In the genomic region with DNA sequence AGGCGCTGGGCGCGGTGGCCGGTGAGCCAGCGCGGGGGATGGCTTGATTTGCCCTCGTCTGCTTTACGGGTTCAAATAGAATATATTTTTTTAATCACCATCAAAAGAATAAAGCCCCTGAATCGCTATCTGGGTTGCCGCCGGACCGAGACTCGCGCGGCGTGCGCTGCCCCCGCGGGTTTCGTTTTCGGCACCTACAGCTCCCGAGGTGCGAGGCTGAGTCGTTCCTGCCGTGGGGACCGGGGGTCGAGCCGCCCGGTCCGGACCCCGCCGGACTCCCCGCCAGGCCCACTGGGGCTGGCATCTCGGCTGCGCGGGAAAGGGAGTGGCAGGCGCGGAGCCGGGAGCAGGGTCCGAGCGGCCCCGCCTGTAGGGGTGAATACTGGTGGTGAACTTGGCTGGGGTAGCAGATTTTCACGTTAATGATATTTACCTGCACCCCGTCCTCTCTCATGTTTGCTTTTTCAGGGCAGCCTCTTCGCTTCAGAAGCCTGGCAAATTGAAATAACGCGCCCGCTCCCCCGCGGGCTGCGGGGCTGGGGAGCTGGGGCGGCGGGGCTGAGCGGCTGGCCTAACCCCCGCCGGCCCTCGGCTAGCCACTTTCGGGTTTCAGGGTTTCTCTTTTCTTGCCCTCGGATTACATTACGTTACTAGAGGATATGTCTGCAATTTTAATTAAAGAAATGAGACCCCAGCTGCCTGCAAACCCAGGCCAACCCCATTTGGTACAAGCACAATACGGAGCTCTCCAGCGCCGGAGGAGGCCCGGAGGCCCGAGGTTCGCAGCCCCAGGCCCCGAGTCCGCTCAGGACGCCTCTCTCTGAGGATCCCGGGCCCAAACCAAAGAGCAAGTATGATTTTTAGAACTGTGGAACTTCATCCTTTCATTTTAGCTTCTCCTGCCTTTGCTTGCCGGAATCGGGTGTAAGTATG, we compare ENCODE assay signal across 9 cellular contexts.
A peak's percentile ranks its signal among the peaks of the same experiment; 100 is the strongest.
DNase-seq lines count a peak whose midpoint lies in the region; ATAC-seq and TF ChIP-seq lines count a peak whose summit lies in the region.
"Had no signal": no experiment of that assay in that cellular context is flagged by ENCODE, and none has a peak within 500 bp of the region (broad histone marks: within the 10 kb centered on the region; RNA-seq: fewer than 3 reads in every experiment).

No MANE protein-coding gene starts in this region.

- H3K36me3 ChIP-seq in muscle layer of duodenum (ENCODE audit: control insufficient read depth in 1 of 2, insufficient read depth in 2 of 2, low read length in 2 of 2): no peaks in the 10 kb centered on the region

- no peak for ATAC-seq in stimulated activated naive CD8-positive, alpha-beta T cell treated with anti-CD3 and anti-CD28 coated beads, Interleukin-15, Interleukin-2, amounts not matched to agents 100 U/mL and 50 U/mL, for 24 hours
- no peak for ATAC-seq in GM18498 (IDR thresholded peaks at IDR 0.05; ENCODE audit: unreplicated experiment)

- peaks cover 31% of the 10 kb centered on the region for H3K27me3 ChIP-seq in muscle layer of duodenum (ENCODE audit: low read depth, low read length)

- no peak overlapping the region for H3K27ac Mint-ChIP-seq in stimulated activated naive CD8-positive, alpha-beta T cell treated with anti-CD3 and anti-CD28 coated beads, Interleukin-15, Interleukin-2, amounts not matched to agents 100 ng/mL and 50 ng/mL, for 24 hours

- peak overlapping the region; percentile 9 for H3K4me3 Mint-ChIP-seq in stimulated activated naive CD8-positive, alpha-beta T cell treated with anti-CD3 and anti-CD28 coated beads, Interleukin-15, Interleukin-2, amounts not matched to agents 100 ng/mL and 50 ng/mL, for 24 hours

- peaks cover 68% of the 10 kb centered on the region for H3K27me3 Mint-ChIP-seq in stimulated activated naive CD8-positive, alpha-beta T cell treated with anti-CD3 and anti-CD28 coated beads, Interleukin-15, Interleukin-2, amounts not matched to agents 100 ng/mL and 50 ng/mL, for 24 hours

- DNase-seq in stimulated activated naive CD8-positive, alpha-beta T cell treated with anti-CD3 and anti-CD28 coated beads, Interleukin-15, Interleukin-2, amounts not matched to agents 100 U/mL and 50 U/mL, for 24 hours: no peak
- no peak for DNase-seq in choroid plexus epithelial cell (ENCODE audit: low read depth)
- DNase-seq in cerebellar nuclear complex (lab: John Stamatoyannopoulos, UW): no peak
- no peak for DNase-seq in AG08395 (ENCODE audit: low spot score)
- DNase-seq in Ammon's horn (ENCODE audit: low spot score): no peak
- DNase-seq: GF-D8 had no signal

- H3K4me1 ChIP-seq in muscle layer of duodenum (ENCODE audit: control insufficient read depth in 1 of 2, insufficient read depth in 2 of 2, low read length in 2 of 2): peaks cover 0 to 26% of the 10 kb centered on the region in 2 donors

- no peak for TF ChIP-seq CTCF in choroid plexus epithelial cell (conservative IDR thresholded peaks at IDR 0.05; ENCODE audit: low read depth, low read length)

- peak overlapping the region; percentile 44 for H3K4me3 ChIP-seq in choroid plexus epithelial cell (ENCODE audit: low read depth, low read length)
- peak overlapping the region; percentile 52 to 85 for H3K4me3 ChIP-seq in muscle layer of duodenum (ENCODE audit: low read depth in 1 of 2, low read length in 2 of 2)

- no peaks in the 10 kb centered on the region for H3K9me3 ChIP-seq in muscle layer of duodenum (ENCODE audit: control insufficient read depth in 1 of 2, low read length in 2 of 2)

- no peak overlapping the region for H3K27ac ChIP-seq in muscle layer of duodenum (ENCODE audit: low read length)

- H3K4me1 Mint-ChIP-seq in stimulated activated naive CD8-positive, alpha-beta T cell treated with anti-CD3 and anti-CD28 coated beads, Interleukin-15, Interleukin-2, amounts not matched to agents 100 ng/mL and 50 ng/mL, for 24 hours (ENCODE audit: low read depth): peaks cover 12% of the 10 kb centered on the region

- H3K9me3 Mint-ChIP-seq in stimulated activated naive CD8-positive, alpha-beta T cell treated with anti-CD3 and anti-CD28 coated beads, Interleukin-15, Interleukin-2, amounts not matched to agents 100 ng/mL and 50 ng/mL, for 24 hours: no peaks in the 10 kb centered on the region

- no peaks in the 10 kb centered on the region for H3K36me3 Mint-ChIP-seq in stimulated activated naive CD8-positive, alpha-beta T cell treated with anti-CD3 and anti-CD28 coated beads, Interleukin-15, Interleukin-2, amounts not matched to agents 100 ng/mL and 50 ng/mL, for 24 hours (ENCODE audit: low read depth)
